Comparison of ENCODE assay signal across 22 cellular contexts in genomic region chr7:105246195-105247078, GRCh38.
DNase-seq lines count a peak whose midpoint lies in the region; ATAC-seq and TF ChIP-seq lines count a peak whose summit lies in the region.
"Had no signal": no experiment of that assay in that cellular context is flagged by ENCODE, and none has a peak within 500 bp of the region (broad histone marks: within the 10 kb centered on the region; RNA-seq: fewer than 3 reads in every experiment).

No MANE protein-coding gene starts in this region.

- intact Hi-C loops in left ventricle myocardium inferior (cut with micrococcal nuclease) = no loop called here
- intact Hi-C loops in left ventricle myocardium superior (cut with micrococcal nuclease) = no loop called here

- H3K27me3 ChIP-seq in left ventricle myocardium inferior (ENCODE audit: low read depth) = no peaks in the 10 kb centered on the region
- H3K27me3 ChIP-seq: sigmoid colon, upper lobe of left lung had no signal

- no peaks in the 10 kb centered on the region for H3K9me3 ChIP-seq in left ventricle myocardium inferior (replicated peaks)
- H3K9me3 ChIP-seq: sigmoid colon, upper lobe of left lung had no signal

- no peak overlapping the region for H3K4me3 ChIP-seq in left ventricle myocardium inferior
- H3K4me3 ChIP-seq: sigmoid colon, upper lobe of left lung had no signal

- ATAC-seq in left ventricle myocardium superior (no peak), HG03432 (IDR thresholded peaks at IDR 0.05; ENCODE audit: unreplicated experiment) (no peak)
- ATAC-seq: activated CD8-positive, alpha-beta T cell treated with anti-CD3 and anti-CD28 coated beads, Interleukin-2, amount 10 ng/mL, durations not matched to agents 7 days and 5 days; activated T-cell treated with anti-CD3 and anti-CD28 coated beads, Interleukin-2, amount 50 U/mL, for 72 hours; CD8-positive, alpha-beta T cell had no signal

- TF ChIP-seq CTCF in left ventricle myocardium inferior (IDR thresholded peaks at IDR 0.05; ENCODE audit: borderline replicate concordance) = no peak

- no peaks in the 10 kb centered on the region for H3K36me3 ChIP-seq in left ventricle myocardium inferior
- H3K36me3 ChIP-seq: sigmoid colon, upper lobe of left lung had no signal

- TF ChIP-seq POLR2A in erythroblast (IDR thresholded peaks at IDR 0.05; ENCODE audit: low read length) = no peak

- DNase-seq in left ventricle myocardium inferior = no peak
- no peak for DNase-seq in left ventricle myocardium superior
- DNase-seq in NCI-H69 (lab: John Stamatoyannopoulos, UW) = peak; percentile 47
- DNase-seq in erythroblast (lab: John Stamatoyannopoulos, UW) = peak; percentile 28 to 69
- no peak for DNase-seq in stimulated activated naive CD4-positive, alpha-beta T cell (lab: John Stamatoyannopoulos, UW)
- DNase-seq in 8988T = no peak
- no peak for DNase-seq in NCI-H510A treated with DMSO at 0.1 percent for 48 hours (lab: John Stamatoyannopoulos, UW)
- DNase-seq: activated CD8-positive, alpha-beta T cell treated with anti-CD3 and anti-CD28 coated beads, Interleukin-2, amount 10 ng/mL, durations not matched to agents 7 days and 5 days; activated naive CD8-positive, alpha-beta T cell treated with anti-CD3 and anti-CD28 coated beads for 36 hours; activated T-cell treated with anti-CD3 and anti-CD28 coated beads, Interleukin-2, amount 50 U/mL, for 72 hours; CD8-positive, alpha-beta T cell; foreskin melanocyte; GOT3; left cardiac atrium; NCI-H1105; sigmoid colon; stimulated activated CD4-positive, alpha-beta T cell treated with anti-CD3 and anti-CD28 coated beads, Interleukin-1b, Interleukin-23, amount 100 ng/mL, for 48 hours; T-helper 1 cell; upper lobe of left lung had no signal

- H3K27ac ChIP-seq in left ventricle myocardium inferior (replicated peaks) = peak overlapping the region; percentile 80
- H3K27ac ChIP-seq: HL-60, sigmoid colon, VCaP had no signal

- H3K4me1 ChIP-seq in left ventricle myocardium inferior = peaks cover 45% of the 10 kb centered on the region

Comparison
In these comparisons a context has a peak if more than half of its experiments do, and no peak if none do; other contexts are left out.
1. DNase-seq: peak in NCI-H69 (single experiment) and erythroblast (2 of 2); none in left ventricle myocardium inferior (single experiment), left ventricle myocardium superior (single experiment), stimulated activated naive CD4-positive, alpha-beta T cell (0 of 6), 8988T (single experiment) and NCI-H510A treated with DMSO at 0.1 percent for 48 hours (single experiment).